Comparison of ENCODE assay signal across 19 cellular contexts in the genomic region with DNA sequence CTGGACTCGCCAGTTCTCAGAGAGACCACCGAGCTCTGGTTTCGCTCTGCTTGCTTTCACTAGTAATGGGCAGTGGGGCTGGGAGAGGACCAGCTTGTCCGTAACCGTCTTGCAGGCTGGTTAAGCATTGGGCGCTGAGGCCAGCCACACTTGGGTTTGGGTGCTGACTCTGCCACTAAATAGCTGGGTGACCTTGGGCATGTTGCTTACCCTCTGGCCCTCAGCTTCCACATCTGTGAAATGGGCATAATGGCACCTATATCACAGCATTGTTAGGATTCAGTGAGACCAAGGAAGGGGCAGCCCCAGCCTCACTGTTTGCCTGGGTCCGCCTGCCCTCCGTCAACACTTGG.
"Had no signal": no experiment of that assay in that cellular context is flagged by ENCODE, and none has a peak within 500 bp of the region (broad histone marks: within the 10 kb centered on the region; RNA-seq: fewer than 3 reads in every experiment).

No MANE protein-coding gene starts in this region.

- H3K36me3 ChIP-seq: colonic mucosa, gastrocnemius medialis had no signal

- H3K4me1 Mint-ChIP-seq: central memory CD8-positive, alpha-beta T cell; natural killer cell had no signal

- H3K27me3 Mint-ChIP-seq: activated CD4-positive, alpha-beta memory T cell treated with anti-CD3 and anti-CD28 coated beads, Interleukin-2, amount 10 ng/mL, durations not matched to agents 7 days and 5 days; activated CD8-positive, alpha-beta memory T cell treated with anti-CD3 and anti-CD28 coated beads, Interleukin-2, amount 10 ng/mL, durations not matched to agents 7 days and 5 days; brain; central memory CD8-positive, alpha-beta T cell; stimulated activated naive CD8-positive, alpha-beta T cell treated with anti-CD3 and anti-CD28 coated beads, Interleukin-15, Interleukin-2, amounts not matched to agents 100 ng/mL and 50 ng/mL, for 24 hours; T-cell had no signal

- H3K9me3 Mint-ChIP-seq: activated CD4-positive, alpha-beta memory T cell treated with anti-CD3 and anti-CD28 coated beads, Interleukin-2, amount 10 ng/mL, durations not matched to agents 7 days and 5 days; central memory CD8-positive, alpha-beta T cell; endodermal cell; natural killer cell; stimulated activated naive CD8-positive, alpha-beta T cell treated with anti-CD3 and anti-CD28 coated beads, Interleukin-15, Interleukin-2, amounts not matched to agents 100 ng/mL and 50 ng/mL, for 24 hours; T-cell had no signal

- H3K27me3 ChIP-seq: colonic mucosa, gastrocnemius medialis, tibial nerve had no signal

- H3K36me3 Mint-ChIP-seq: activated CD8-positive, alpha-beta memory T cell treated with anti-CD3 and anti-CD28 coated beads, Interleukin-2, amount 10 ng/mL, durations not matched to agents 7 days and 5 days; activated naive CD8-positive, alpha-beta T cell; natural killer cell; T-cell had no signal

- H3K27ac ChIP-seq: colonic mucosa, gastrocnemius medialis had no signal

- H3K4me1 ChIP-seq: colonic mucosa, gastrocnemius medialis, tibial nerve had no signal

- H3K4me3 ChIP-seq: colonic mucosa, gastrocnemius medialis, tibial nerve had no signal

- DNase-seq: activated CD4-positive, alpha-beta memory T cell treated with anti-CD3 and anti-CD28 coated beads, Interleukin-2, amount 10 ng/mL, durations not matched to agents 7 days and 5 days; activated CD4-positive, alpha-beta T cell treated with anti-CD3 and anti-CD28 coated beads for 48 hours; activated CD4-positive, CD25-positive, alpha-beta regulatory T cell; amygdala; endodermal cell; erythroblast; gastrocnemius medialis; mesendoderm; natural killer cell; stimulated activated CD4-positive, alpha-beta T cell treated with anti-CD3 and anti-CD28 coated beads, Interleukin-2, amount 100 ng/mL, for 24 hours; T-cell; T-helper 9 cell had no signal

- H3K27ac Mint-ChIP-seq: activated CD4-positive, alpha-beta memory T cell treated with anti-CD3 and anti-CD28 coated beads, Interleukin-2, amount 10 ng/mL, durations not matched to agents 7 days and 5 days; activated CD8-positive, alpha-beta memory T cell treated with anti-CD3 and anti-CD28 coated beads, Interleukin-2, amount 10 ng/mL, durations not matched to agents 7 days and 5 days; activated naive CD8-positive, alpha-beta T cell; endodermal cell; natural killer cell; T-cell had no signal

- ATAC-seq: activated CD8-positive, alpha-beta memory T cell treated with anti-CD3 and anti-CD28 coated beads, Interleukin-2, amount 10 ng/mL, durations not matched to agents 7 days and 5 days; gastrocnemius medialis; natural killer cell; T-cell had no signal

- H3K4me3 Mint-ChIP-seq: activated CD4-positive, alpha-beta memory T cell treated with anti-CD3 and anti-CD28 coated beads, Interleukin-2, amount 10 ng/mL, durations not matched to agents 7 days and 5 days; activated CD8-positive, alpha-beta memory T cell treated with anti-CD3 and anti-CD28 coated beads, Interleukin-2, amount 10 ng/mL, durations not matched to agents 7 days and 5 days; activated naive CD8-positive, alpha-beta T cell; brain; central memory CD8-positive, alpha-beta T cell; endodermal cell; natural killer cell; stimulated activated naive CD8-positive, alpha-beta T cell treated with anti-CD3 and anti-CD28 coated beads, Interleukin-15, Interleukin-2, amounts not matched to agents 100 ng/mL and 50 ng/mL, for 24 hours; T-cell had no signal

- H3K9me3 ChIP-seq: colonic mucosa, gastrocnemius medialis, tibial nerve had no signal
